9 cellular contexts compared by ENCODE assay signal in genomic region chr16:50602531-50603205, GRCh38. TPM values are rescaled to one million over a fixed set of nuclear protein-coding genes. Genes with fewer than 3 reads are reported as not detected.
DNase-seq lines count a peak whose midpoint lies in the region; ATAC-seq lines count a peak whose summit lies in the region.
"Had no signal": no experiment of that assay in that cellular context is flagged by ENCODE, and none has a peak within 500 bp of the region (broad histone marks: within the 10 kb centered on the region; RNA-seq: fewer than 3 reads in every experiment).

No MANE protein-coding gene starts in this region.

- H3K9ac ChIP-seq in HUES64 (ENCODE audit: low read depth, low read length): peak overlapping the region; percentile 27; the same call in 1 of the 2 replicates

- peaks cover 6% of the 10 kb centered on the region; the same call in 1 of the 2 replicates for H3K4me1 ChIP-seq in HUES64 (ENCODE audit: insufficient read depth, low read length)

- no peak overlapping the region for H3K27ac ChIP-seq in HUES64 (ENCODE audit: low read depth, low read length)

- 92% methylated on average over 14 of the region's 14 CpGs for WGBS in HUES64

- peak; percentile 27 for DNase-seq in activated CD8-positive, alpha-beta memory T cell treated with anti-CD3 and anti-CD28 coated beads, Interleukin-2, amount 50 U/mL, for 1 hour (ENCODE audit: extremely low read depth)
- DNase-seq in stimulated activated CD4-positive, alpha-beta T cell treated with anti-CD3 and anti-CD28 coated beads, Interleukin-4, amount 100 ng/mL, for 4 hours: peak; percentile 16 to 31
- no peak for DNase-seq in hypothalamus (lab: John Stamatoyannopoulos, UW)
- DNase-seq in SK-N-DZ (ENCODE audit: low spot score): no peak
- no peak for DNase-seq in kidney glomerular epithelial cell (lab: John Stamatoyannopoulos, UW)
- DNase-seq: Karpas-422 had no signal

- no peaks in the 10 kb centered on the region for H3K36me3 ChIP-seq in HUES64 (ENCODE audit: insufficient read depth, low read length)

- ATAC-seq in esophagus mucosa: peak; percentile 87
- ATAC-seq in HG02938 (IDR thresholded peaks at IDR 0.05; ENCODE audit: unreplicated experiment): no peak

- H3K27me3 ChIP-seq in HUES64 (ENCODE audit: insufficient read depth, low read length): no peaks in the 10 kb centered on the region

- no peaks in the 10 kb centered on the region for H3K9me3 ChIP-seq in HUES64 (ENCODE audit: insufficient read depth, low read depth, low read length)

- no peak overlapping the region for H3K4me3 ChIP-seq in HUES64 (ENCODE audit: low read length)

RNA-seq across cellular contexts. Expression of gene NKD1, which starts 54.5 kb away (rescaled TPM):
- polyA plus RNA-seq in HUES64 (2013, experiment 1 of 2): 5.2 TPM
- polyA plus RNA-seq in HUES64 (2013, experiment 2 of 2): 4.7 TPM
- 1.9 TPM for total RNA-seq in esophagus mucosa
- 1.7 and 1.9 TPM in 2 replicates for polyA plus RNA-seq in SK-N-DZ (2014; cell fraction: cytosol; rRNA removed)
- polyA plus RNA-seq in SK-N-DZ (2014; cell fraction: nucleus; rRNA removed): 4.0 and 5.3 TPM in 2 replicates

Comparison
In these comparisons a context has a peak if more than half of its experiments do, and no peak if none do; other contexts are left out.
1. DNase-seq: peak in activated CD8-positive, alpha-beta memory T cell treated with anti-CD3 and anti-CD28 coated beads, Interleukin-2, amount 50 U/mL, for 1 hour (single experiment) and stimulated activated CD4-positive, alpha-beta T cell treated with anti-CD3 and anti-CD28 coated beads, Interleukin-4, amount 100 ng/mL, for 4 hours (2 of 2); none in hypothalamus (0 of 51), SK-N-DZ (single experiment) and kidney glomerular epithelial cell (single experiment).